Comparison of ENCODE assay signal across 12 cellular contexts in the genomic region with DNA sequence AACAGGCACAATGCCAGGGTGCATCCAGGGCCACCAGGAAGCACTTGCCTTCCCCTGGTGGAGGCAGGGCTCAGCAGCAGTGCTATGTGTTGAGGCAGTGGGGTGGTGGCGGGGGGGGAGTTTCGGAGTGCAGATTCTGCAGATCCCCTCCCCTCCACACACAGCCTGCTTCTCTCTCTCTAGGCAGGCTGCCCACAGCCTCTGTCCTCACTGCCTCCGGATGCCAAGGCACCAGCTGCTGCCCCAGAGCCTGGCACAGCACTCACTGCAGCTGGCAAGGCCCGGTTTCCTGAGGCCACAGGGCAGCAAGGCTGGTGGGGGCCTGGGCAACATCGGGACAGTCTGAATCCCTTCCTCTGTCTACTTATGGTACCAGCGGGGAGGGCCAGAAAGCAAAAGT. TPM values are rescaled to one million over a fixed set of nuclear protein-coding genes. Genes with fewer than 3 reads are reported as not detected.
DNase-seq lines count a peak whose midpoint lies in the region; FAIRE-seq and TF ChIP-seq lines count a peak whose summit lies in the region.
"Had no signal": no experiment of that assay in that cellular context is flagged by ENCODE, and none has a peak within 500 bp of the region (broad histone marks: within the 10 kb centered on the region; RNA-seq: fewer than 3 reads in every experiment).

No MANE protein-coding gene starts in this region.

- DNase-seq in NCI-H69 (lab: John Stamatoyannopoulos, UW) (peak; percentile 7), dorsolateral prefrontal cortex (peak; percentile 68 to 98 (median 97)), midbrain (lab: John Stamatoyannopoulos, UW) (peak; percentile 97), superior temporal gyrus (ENCODE audit: extremely low spot score) (peak; percentile 98), NCI-H128 (lab: John Stamatoyannopoulos, UW; ENCODE audit: unreplicated experiment) (no peak), H54 (ENCODE audit: insufficient read length, low spot score) (no peak), HuH-7 (ENCODE audit: low spot score) (no peak)
- DNase-seq: activated CD4-positive, CD25-positive, alpha-beta regulatory T cell; COR-L47; effector memory CD4-positive, alpha-beta T cell; mammary epithelial cell; NCI-H1105 treated with DMSO at 0.1 percent for 48 hours had no signal

- TF ChIP-seq POLR2A in H54 (IDR thresholded peaks at IDR 0.05; ENCODE audit: low read depth, low read length) = no peak

- no peaks in the 10 kb centered on the region for H3K27me3 ChIP-seq in dorsolateral prefrontal cortex

- peak in 40 of 56 donors; percentile 9 to 59 (median 41) for TF ChIP-seq CTCF in dorsolateral prefrontal cortex (IDR thresholded peaks at IDR 0.05 in 54 of 56, conservative IDR thresholded peaks at IDR 0.05 in 2 of 56; ENCODE audit: low read depth in 1 of 56, partially characterized antibody in 56 of 56)

- no peak for FAIRE-seq in H54 (lab: Jason Lieb, UNC)

- peak overlapping the region in 45 of 59 donors; percentile 3 to 70 (median 53) for H3K4me3 ChIP-seq in dorsolateral prefrontal cortex

- peak overlapping the region; percentile 71 to 100 (median 97) for H3K27ac ChIP-seq in dorsolateral prefrontal cortex

- intact Hi-C loops in dorsolateral prefrontal cortex (cut with DNase I) = loop anchor here in 1 of 2 donors (5.0 kb wide), 1 partner anchor 35 kb away; no protein-coding TSS in a partner anchor

RNA-seq across cellular contexts. Expression of gene NRXN2, which starts 35.8 kb away (rescaled TPM):
- total RNA-seq in dorsolateral prefrontal cortex = 100 to 1,000 TPM; 116 to 339 (median 247) TPM

RNA-seq across cellular contexts. Expression of gene RASGRP2, which starts 56.7 kb away (rescaled TPM):
- 10 to 100 TPM; 15.2 to 58.6 (median 32.8) TPM for total RNA-seq in dorsolateral prefrontal cortex

Comparison
In these comparisons a context has a peak if more than half of its experiments do, and no peak if none do; other contexts are left out.
1. DNase-seq: peak in NCI-H69 (single experiment), dorsolateral prefrontal cortex (10 of 10), midbrain (single experiment) and superior temporal gyrus (single experiment); none in NCI-H128 (single experiment), H54 (single experiment) and HuH-7 (single experiment).